In the genomic region with DNA sequence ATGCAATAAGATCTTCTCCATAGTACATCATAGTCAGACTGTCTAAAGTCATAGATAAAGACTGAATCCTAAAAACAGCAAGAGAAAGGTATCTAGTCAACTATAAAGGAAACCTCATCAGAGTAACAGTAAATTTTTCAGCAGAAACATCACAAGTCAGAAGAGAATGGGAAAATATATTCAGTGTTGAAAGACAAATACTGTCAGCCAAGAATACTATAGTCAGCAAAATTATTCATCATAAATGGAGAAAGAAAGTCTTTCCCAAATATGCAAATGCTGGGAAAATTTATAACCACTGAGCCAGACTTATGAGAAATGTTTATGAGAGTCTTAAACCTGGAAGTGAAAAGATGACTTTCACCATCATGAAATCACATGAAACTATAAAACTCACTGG, we compare ENCODE assay signal across 3 cellular contexts.
TF ChIP-seq lines count a peak whose summit lies in the region.

No MANE protein-coding gene starts in this region.

TF ChIP-seq in HepG2, 621 proteins besides CTCF, POLR2A, EP300 and RAD21:
- TF ChIP-seq ZNF33B (CRISPR knock-in tag; IDR thresholded peaks at IDR 0.05) (no peak), MAFK (conservative IDR thresholded peaks at IDR 0.05 in 1 of 2, IDR thresholded peaks at IDR 0.05 in 1 of 2; ENCODE audit: low read length in 2 of 2) (peak; percentile 66 to 86), MAFF (IDR thresholded peaks at IDR 0.05; ENCODE audit: low read depth, low read length) (peak; percentile 77)
- TF ChIP-seq, protein P1, sequence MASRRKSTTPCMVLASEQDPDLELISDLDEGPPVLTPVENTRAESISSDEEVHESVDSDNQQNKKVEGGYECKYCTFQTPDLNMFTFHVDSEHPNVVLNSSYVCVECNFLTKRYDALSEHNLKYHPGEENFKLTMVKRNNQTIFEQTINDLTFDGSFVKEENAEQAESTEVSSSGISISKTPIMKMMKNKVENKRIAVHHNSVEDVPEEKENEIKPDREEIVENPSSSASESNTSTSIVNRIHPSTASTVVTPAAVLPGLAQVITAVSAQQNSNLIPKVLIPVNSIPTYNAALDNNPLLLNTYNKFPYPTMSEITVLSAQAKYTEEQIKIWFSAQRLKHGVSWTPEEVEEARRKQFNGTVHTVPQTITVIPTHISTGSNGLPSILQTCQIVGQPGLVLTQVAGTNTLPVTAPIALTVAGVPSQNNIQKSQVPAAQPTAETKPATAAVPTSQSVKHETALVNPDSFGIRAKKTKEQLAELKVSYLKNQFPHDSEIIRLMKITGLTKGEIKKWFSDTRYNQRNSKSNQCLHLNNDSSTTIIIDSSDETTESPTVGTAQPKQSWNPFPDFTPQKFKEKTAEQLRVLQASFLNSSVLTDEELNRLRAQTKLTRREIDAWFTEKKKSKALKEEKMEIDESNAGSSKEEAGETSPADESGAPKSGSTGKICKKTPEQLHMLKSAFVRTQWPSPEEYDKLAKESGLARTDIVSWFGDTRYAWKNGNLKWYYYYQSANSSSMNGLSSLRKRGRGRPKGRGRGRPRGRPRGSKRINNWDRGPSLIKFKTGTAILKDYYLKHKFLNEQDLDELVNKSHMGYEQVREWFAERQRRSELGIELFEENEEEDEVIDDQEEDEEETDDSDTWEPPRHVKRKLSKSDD (CRISPR knock-in tag; IDR thresholded peaks at IDR 0.05; ENCODE audit: low read depth) = no peak

TF ChIP-seq in IMR-90, 13 proteins besides CTCF, POLR2A, EP300 and RAD21:
- TF ChIP-seq MAFK (IDR thresholded peaks at IDR 0.05; ENCODE audit: low read depth, low read length) (peak; percentile 84), CHD1 (IDR thresholded peaks at IDR 0.05; ENCODE audit: low read depth, low read length) (no peak)

TF ChIP-seq in K562, 482 proteins besides CTCF, POLR2A, EP300 and RAD21:
- no peak for TF ChIP-seq POU5F1 (IDR thresholded peaks at IDR 0.05; ENCODE audit: borderline replicate concordance, low read depth, low read length, partially characterized antibody)
- TF ChIP-seq C11orf30 (IDR thresholded peaks at IDR 0.05; ENCODE audit: low read depth) = peak; percentile 61; the same call in 1 of the 2 replicates
- no peak for TF ChIP-seq NCOA6 (IDR thresholded peaks at IDR 0.05)
- peak; percentile 57 for TF ChIP-seq MAFG (tag; conservative IDR thresholded peaks at IDR 0.05)
- TF ChIP-seq ZNF316 (IDR thresholded peaks at IDR 0.05) = peak; percentile 80
- TF ChIP-seq MAFK (IDR thresholded peaks at IDR 0.05; ENCODE audit: low read length) = peak; percentile 25; the same call in 1 of the 2 replicates
- TF ChIP-seq CHD1 (IDR thresholded peaks at IDR 0.05; ENCODE audit: low read length) = no peak
- TF ChIP-seq ADNP (tag; IDR thresholded peaks at IDR 0.05) = no peak
- TF ChIP-seq MAFF (IDR thresholded peaks at IDR 0.05; ENCODE audit: low read length) = peak; percentile 49
